ENCODE assay signal across 8 cellular contexts in genomic region chr3:9730747-9731205, GRCh38.
DNase-seq lines count a peak whose midpoint lies in the region; ATAC-seq and TF ChIP-seq lines count a peak whose summit lies in the region.

No MANE protein-coding gene starts in this region.

- peak overlapping the region; percentile 63 for H3K27ac ChIP-seq in duodenal mucosa (ENCODE audit: low read depth, low read length)
- H3K27ac ChIP-seq in muscle layer of duodenum (ENCODE audit: low read length), result peak overlapping the region; percentile 82

- peaks cover 64% of the 10 kb centered on the region for H3K4me1 Mint-ChIP-seq in activated naive CD4-positive, alpha-beta T cell treated with anti-CD3 and anti-CD28 coated beads, Interleukin-2, amount 50 U/mL, for 24 hours

- H3K4me3 ChIP-seq in duodenal mucosa (ENCODE audit: low read depth in 1 of 2, low read length in 2 of 2), result peak overlapping the region; percentile 44 to 80
- H3K4me3 ChIP-seq in muscle layer of duodenum (ENCODE audit: low read depth in 1 of 2, low read length in 2 of 2), result peak overlapping the region; percentile 78 to 85

- H3K27me3 ChIP-seq in duodenal mucosa (ENCODE audit: control insufficient read depth in 1 of 2, insufficient read depth in 2 of 2, low read length in 2 of 2) (no peaks in the 10 kb centered on the region), muscle layer of duodenum (ENCODE audit: low read depth, low read length) (no peaks in the 10 kb centered on the region)

- peaks cover 7 to 19% of the 10 kb centered on the region in 2 donors for H3K36me3 ChIP-seq in duodenal mucosa (ENCODE audit: control insufficient read depth in 1 of 2, insufficient read depth in 2 of 2, low read length in 2 of 2)
- peaks cover 5 to 17% of the 10 kb centered on the region in 2 donors for H3K36me3 ChIP-seq in muscle layer of duodenum (ENCODE audit: control insufficient read depth in 1 of 2, insufficient read depth in 2 of 2, low read length in 2 of 2)

- H3K27ac Mint-ChIP-seq in activated naive CD4-positive, alpha-beta T cell treated with anti-CD3 and anti-CD28 coated beads, Interleukin-2, amount 50 U/mL, for 24 hours, result peak overlapping the region; percentile 98

- no peaks in the 10 kb centered on the region for H3K27me3 Mint-ChIP-seq in activated naive CD4-positive, alpha-beta T cell treated with anti-CD3 and anti-CD28 coated beads, Interleukin-2, amount 50 U/mL, for 24 hours

- H3K4me1 ChIP-seq in duodenal mucosa (ENCODE audit: control insufficient read depth in 1 of 2, insufficient read depth in 2 of 2, low read length in 2 of 2), result peaks cover 19 to 20% of the 10 kb centered on the region in 2 donors
- H3K4me1 ChIP-seq in muscle layer of duodenum (ENCODE audit: control insufficient read depth in 1 of 2, insufficient read depth in 2 of 2, low read length in 2 of 2), result peaks cover 9 to 20% of the 10 kb centered on the region in 2 donors

- no peak for TF ChIP-seq CTCF in GM10266 (IDR thresholded peaks at IDR 0.05; ENCODE audit: control insufficient read depth, insufficient read depth, low read depth, missing control alignments)

- DNase-seq in activated naive CD4-positive, alpha-beta T cell treated with Interleukin-2 at 50 U/mL for 16 hours, result no peak
- DNase-seq in NCI-H526 (lab: John Stamatoyannopoulos, UW), result peak; percentile 59 to 87
- no peak for DNase-seq in GM10266 (ENCODE audit: extremely low spot score)
- no peak for DNase-seq in epidermal melanocyte (ENCODE audit: insufficient read length, low spot score)

- no peaks in the 10 kb centered on the region for H3K9me3 Mint-ChIP-seq in activated naive CD4-positive, alpha-beta T cell treated with anti-CD3 and anti-CD28 coated beads, Interleukin-2, amount 50 U/mL, for 24 hours

- H3K9ac ChIP-seq in duodenal mucosa (ENCODE audit: low read depth in 1 of 2, low read length in 2 of 2), result peak overlapping the region in 1 of 2 donors; percentile 80

- H3K36me3 Mint-ChIP-seq in activated naive CD4-positive, alpha-beta T cell treated with anti-CD3 and anti-CD28 coated beads, Interleukin-2, amount 50 U/mL, for 24 hours, result peaks cover 3% of the 10 kb centered on the region

- no peaks in the 10 kb centered on the region for H3K9me3 ChIP-seq in duodenal mucosa (ENCODE audit: control insufficient read depth in 1 of 2, low read length in 2 of 2)
- no peaks in the 10 kb centered on the region for H3K9me3 ChIP-seq in muscle layer of duodenum (ENCODE audit: control insufficient read depth in 1 of 2, low read length in 2 of 2)

- peak; percentile 47 for ATAC-seq in HG02840 (IDR thresholded peaks at IDR 0.05; ENCODE audit: low FRiP score, unreplicated experiment)

- peak overlapping the region; percentile 97 for H3K4me3 Mint-ChIP-seq in activated naive CD4-positive, alpha-beta T cell treated with anti-CD3 and anti-CD28 coated beads, Interleukin-2, amount 50 U/mL, for 24 hours

Comparison
In these comparisons a context has a peak if more than half of its experiments do, and no peak if none do; other contexts are left out.
1. DNase-seq: peak in NCI-H526 (2 of 2); none in activated naive CD4-positive, alpha-beta T cell treated with Interleukin-2 at 50 U/mL for 16 hours (single experiment), GM10266 (single experiment) and epidermal melanocyte (single experiment).